29 cellular contexts compared by ENCODE assay signal in the genomic region with DNA sequence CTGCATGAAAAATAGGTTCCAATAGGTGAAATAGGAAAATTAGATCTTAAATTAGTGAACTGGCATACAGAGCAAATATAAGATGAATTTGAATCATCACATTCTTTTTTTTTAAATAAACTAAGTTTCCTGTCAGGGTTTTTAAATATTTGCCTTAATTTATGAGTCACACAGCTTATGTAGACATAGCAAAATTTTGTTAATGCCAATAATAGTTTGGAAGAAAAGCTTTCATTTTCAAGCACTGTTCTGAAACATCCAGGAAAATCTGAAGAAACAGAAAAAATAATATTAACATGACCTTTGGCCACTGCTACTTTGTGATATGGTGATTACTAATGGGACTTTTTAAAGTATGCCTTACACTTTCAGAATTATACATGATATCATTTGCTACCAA.
DNase-seq lines count a peak whose midpoint lies in the region; ATAC-seq and TF ChIP-seq lines count a peak whose summit lies in the region.
"Had no signal": no experiment of that assay in that cellular context is flagged by ENCODE, and none has a peak within 500 bp of the region (broad histone marks: within the 10 kb centered on the region; RNA-seq: fewer than 3 reads in every experiment).

No MANE protein-coding gene starts in this region.

- ATAC-seq in HG03378 (IDR thresholded peaks at IDR 0.05; ENCODE audit: unreplicated experiment), result no peak
- ATAC-seq: left lung, pancreas, T-cell had no signal

- no peaks in the 10 kb centered on the region for H3K9me2 ChIP-seq in GM23248 (ENCODE audit: insufficient read depth)

- H4K20me1 ChIP-seq in GM23248 (ENCODE audit: insufficient read depth) (no peaks in the 10 kb centered on the region), fibroblast of lung (ENCODE audit: control insufficient read depth, extremely low read depth, insufficient read depth, low read length) (no peaks in the 10 kb centered on the region)

- H3K27me3 ChIP-seq in GM23248 (replicated peaks; ENCODE audit: insufficient read depth) (no peaks in the 10 kb centered on the region), adipocyte (replicated peaks; ENCODE audit: control insufficient read depth, insufficient read depth, low read length) (no peaks in the 10 kb centered on the region), fibroblast of lung (ENCODE audit: control insufficient read depth, insufficient read depth, low read length) (no peaks in the 10 kb centered on the region), skeletal muscle satellite cell (ENCODE audit: control insufficient read depth, insufficient read depth, low read length) (no peaks in the 10 kb centered on the region)
- H3K27me3 ChIP-seq: esophagus muscularis mucosa, left lung, pancreas, SJCRH30 had no signal

- H3K4me3 ChIP-seq in GM23248, result no peak overlapping the region
- H3K4me3 ChIP-seq in adipocyte (ENCODE audit: low read length), result no peak overlapping the region
- no peak overlapping the region for H3K4me3 ChIP-seq in fibroblast of lung (replicated peaks in 1 of 4; ENCODE audit: control extremely low read depth in 1 of 4, insufficient read depth in 1 of 4, low read depth in 3 of 4, low read length in 4 of 4)
- no peak overlapping the region for H3K4me3 ChIP-seq in skeletal muscle satellite cell (ENCODE audit: low read length)
- H3K4me3 ChIP-seq: esophagus muscularis mucosa, left lung, pancreas, SJCRH30, thoracic aorta had no signal

- H3F3A ChIP-seq in GM23248 (ENCODE audit: insufficient read depth), result no peaks in the 10 kb centered on the region

- H3K27ac ChIP-seq in GM23248 (no peak overlapping the region), fibroblast of lung (ENCODE audit: insufficient read depth, low read length) (no peak overlapping the region)
- H3K27ac ChIP-seq: esophagus muscularis mucosa, left lung, pancreas, SJCRH30, WERI-Rb-1 had no signal

- H3K36me3 ChIP-seq in GM23248 (ENCODE audit: low read depth), result no peaks in the 10 kb centered on the region
- H3K36me3 ChIP-seq in adipocyte (ENCODE audit: control insufficient read depth, insufficient read depth, low read length, severe bottlenecking), result no peaks in the 10 kb centered on the region
- H3K36me3 ChIP-seq in fibroblast of lung (ENCODE audit: control insufficient read depth, insufficient read depth, low read length), result no peaks in the 10 kb centered on the region
- no peaks in the 10 kb centered on the region for H3K36me3 ChIP-seq in skeletal muscle satellite cell (ENCODE audit: insufficient read depth, low read length)
- H3K36me3 ChIP-seq: esophagus muscularis mucosa, left lung, pancreas, SJCRH30, thoracic aorta had no signal

- DNase-seq in GM23248 (peak; percentile 34), adipocyte (ENCODE audit: low read depth) (peak; percentile 59), fibroblast of lung (ENCODE audit: low read depth in 2 of 2) (peak; percentile 60 to 62), iPS-NIHi7 (ENCODE audit: extremely low spot score) (no peak), NCI-H2227 (lab: John Stamatoyannopoulos, UW; ENCODE audit: unreplicated experiment) (no peak)
- no peak for DNase-seq in stimulated activated naive CD4-positive, alpha-beta T cell (lab: John Stamatoyannopoulos, UW)
- DNase-seq: activated CD4-positive, alpha-beta T cell treated with anti-CD3 and anti-CD28 coated beads for 4 hours; activated naive CD4-positive, alpha-beta T cell treated with anti-CD3 and anti-CD28 coated beads, Interleukin-2, amount 50 U/mL, for 16 hours; AML-193; anterior cingulate cortex; CD4-positive, alpha-beta T cell; DND-41; islet precursor cell; Karpas-422; left lung; NCI-H1417 treated with DMSO at 0.1 percent for 48 hours; NCI-H2081 treated with DMSO at 0.1 percent for 48 hours; NCI-H446; NCI-H748 treated with DMSO at 0.1 percent for 48 hours; pancreas; SJCRH30; small intestine; stimulated activated naive CD4-positive, alpha-beta T cell treated with Interleukin-2 at 50 U/mL for 16 hours; T-cell; WERI-Rb-1 had no signal

- H3K9ac ChIP-seq in GM23248, result no peak overlapping the region
- no peak overlapping the region for H3K9ac ChIP-seq in adipocyte (ENCODE audit: low read length)
- H3K9ac ChIP-seq in fibroblast of lung (ENCODE audit: insufficient read depth, low read length), result no peak overlapping the region
- no peak overlapping the region for H3K9ac ChIP-seq in skeletal muscle satellite cell (ENCODE audit: low read depth, low read length)

- TF ChIP-seq CTCF in fibroblast of lung (conservative IDR thresholded peaks at IDR 0.05 in 1 of 2, IDR thresholded peaks at IDR 0.05 in 1 of 2; ENCODE audit: low read depth in 1 of 2, low read length in 2 of 2), result no peak

- H3K79me2 ChIP-seq in GM23248 (ENCODE audit: insufficient read depth) (no peaks in the 10 kb centered on the region), fibroblast of lung (ENCODE audit: control insufficient read depth, insufficient read depth, low read length) (no peaks in the 10 kb centered on the region)

- in situ Hi-C loops in GM23248 (cut with MboI), result no loop called here

- peaks cover 25% of the 10 kb centered on the region for H3K4me1 ChIP-seq in GM23248 (ENCODE audit: insufficient read depth)
- peaks cover 12% of the 10 kb centered on the region for H3K4me1 ChIP-seq in adipocyte (ENCODE audit: control insufficient read depth, insufficient read depth, low read length)
- H3K4me1 ChIP-seq in fibroblast of lung (ENCODE audit: control insufficient read depth, extremely low read depth, insufficient read depth, low read length), result no peaks in the 10 kb centered on the region
- peaks cover 17% of the 10 kb centered on the region for H3K4me1 ChIP-seq in skeletal muscle satellite cell (ENCODE audit: control insufficient read depth, insufficient read depth, low read length)
- H3K4me1 ChIP-seq: esophagus muscularis mucosa, pancreas, SJCRH30 had no signal

- H2AFZ ChIP-seq in GM23248 (no peak overlapping the region), fibroblast of lung (ENCODE audit: low read length) (no peak overlapping the region)

- H3K4me2 ChIP-seq in GM23248 (ENCODE audit: unreplicated experiment) (peak overlapping the region; percentile 60), fibroblast of lung (ENCODE audit: extremely low read depth, insufficient read depth, low read length) (no peak overlapping the region), skeletal muscle satellite cell (ENCODE audit: low read length) (peak overlapping the region; percentile 29)

- H3K9me3 ChIP-seq in GM23248 (ENCODE audit: low read depth) (no peaks in the 10 kb centered on the region), adipocyte (ENCODE audit: control insufficient read depth, low read length) (no peaks in the 10 kb centered on the region), fibroblast of lung (ENCODE audit: control insufficient read depth, insufficient read depth, low read depth, low read length) (no peaks in the 10 kb centered on the region), skeletal muscle satellite cell (replicated peaks; ENCODE audit: low read length) (no peaks in the 10 kb centered on the region)
- H3K9me3 ChIP-seq: esophagus muscularis mucosa, pancreas, SJCRH30, thoracic aorta had no signal

Comparison
In these comparisons a context has a peak if more than half of its experiments do, and no peak if none do; other contexts are left out.
1. DNase-seq: peak in GM23248 (single experiment), adipocyte (single experiment) and fibroblast of lung (2 of 2); none in iPS-NIHi7 (single experiment), stimulated activated naive CD4-positive, alpha-beta T cell (0 of 6) and NCI-H2227 (single experiment).